Comparison of ENCODE assay signal across 7 cellular contexts in the genomic region with DNA sequence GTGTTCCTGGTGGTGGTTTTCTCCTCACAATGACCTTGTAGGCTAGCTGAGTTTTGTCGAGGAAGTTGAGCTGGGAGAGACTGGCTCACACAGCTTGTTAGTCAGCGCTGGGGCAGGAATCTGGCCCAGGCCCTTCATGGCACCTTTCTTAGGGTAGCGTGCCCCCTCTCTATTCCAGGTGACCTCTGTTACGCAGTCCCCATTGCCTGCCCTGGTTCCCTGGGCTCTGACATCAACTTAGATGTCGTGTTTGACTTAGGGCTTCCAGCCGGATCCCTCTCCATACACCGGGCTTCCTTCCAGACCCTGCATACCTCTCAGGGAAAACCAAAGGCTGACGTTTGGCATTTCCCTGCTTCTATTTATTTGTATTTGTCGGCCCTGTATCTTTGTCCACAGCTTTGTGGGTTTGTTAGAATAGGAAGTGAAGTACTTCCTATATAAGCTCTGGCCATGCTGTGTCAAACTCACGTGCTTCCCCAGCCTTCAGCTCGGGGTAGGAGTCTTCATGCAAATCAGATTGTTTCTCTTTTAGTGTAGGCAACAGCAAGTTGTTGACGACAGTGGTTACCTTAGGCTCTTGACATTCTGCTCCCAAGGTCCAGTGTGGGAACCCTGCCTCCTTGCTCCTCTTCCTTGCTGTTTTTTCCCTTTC. TPM values are rescaled to one million over a fixed set of nuclear protein-coding genes. Genes with fewer than 3 reads are reported as not detected.
DNase-seq lines count a peak whose midpoint lies in the region; ATAC-seq and TF ChIP-seq lines count a peak whose summit lies in the region.

No MANE protein-coding gene starts in this region.

- no peaks in the 10 kb centered on the region for H3K9me2 ChIP-seq in GM23338 (ENCODE audit: insufficient read depth)

- H3K27me3 Mint-ChIP-seq in GM23338 (ENCODE audit: insufficient read depth, low read depth, poor library complexity), result peaks cover 14% of the 10 kb centered on the region
- H3K27me3 Mint-ChIP-seq in activated naive CD8-positive, alpha-beta T cell, result no peaks in the 10 kb centered on the region
- no peaks in the 10 kb centered on the region for H3K27me3 Mint-ChIP-seq in stimulated activated naive CD8-positive, alpha-beta T cell treated with anti-CD3 and anti-CD28 coated beads, Interleukin-15, Interleukin-2, amounts not matched to agents 100 ng/mL and 50 ng/mL, for 24 hours

- H3K27me3 ChIP-seq in GM23338 (ENCODE audit: insufficient read depth), result no peaks in the 10 kb centered on the region
- no peaks in the 10 kb centered on the region for H3K27me3 ChIP-seq in MG63

- no peaks in the 10 kb centered on the region for H3K36me3 ChIP-seq in GM23338 (ENCODE audit: insufficient read depth)
- H3K36me3 ChIP-seq in MG63, result no peaks in the 10 kb centered on the region; the same call in 1 of the 2 replicates

- H3K36me3 Mint-ChIP-seq in GM23338 (ENCODE audit: low read depth), result no peaks in the 10 kb centered on the region
- H3K36me3 Mint-ChIP-seq in activated naive CD8-positive, alpha-beta T cell, result peaks cover 2% of the 10 kb centered on the region
- peaks cover 27% of the 10 kb centered on the region for H3K36me3 Mint-ChIP-seq in stimulated activated naive CD8-positive, alpha-beta T cell treated with anti-CD3 and anti-CD28 coated beads, Interleukin-15, Interleukin-2, amounts not matched to agents 100 ng/mL and 50 ng/mL, for 24 hours (ENCODE audit: low read depth)

- TF ChIP-seq CTCF in GM23338 (conservative IDR thresholded peaks at IDR 0.05; ENCODE audit: low read depth in 2 of 2), result no peak

- DNase-seq in GM23338 (ENCODE audit: low spot score), result no peak
- DNase-seq in MG63, result peak; percentile 70
- DNase-seq in islet precursor cell, result peak; percentile 50
- DNase-seq in SHP77 treated with DMSO at 0.1 percent for 48 hours (lab: John Stamatoyannopoulos, UW), result no peak

- no peak overlapping the region for H3K27ac ChIP-seq in GM23338 (ENCODE audit: low read depth)

- H2AFZ ChIP-seq in GM23338, result no peak overlapping the region

- H3K4me1 Mint-ChIP-seq in GM23338, result peaks cover 60% of the 10 kb centered on the region
- peaks cover 93% of the 10 kb centered on the region for H3K4me1 Mint-ChIP-seq in activated naive CD8-positive, alpha-beta T cell (ENCODE audit: low read depth)
- H3K4me1 Mint-ChIP-seq in stimulated activated naive CD8-positive, alpha-beta T cell treated with anti-CD3 and anti-CD28 coated beads, Interleukin-15, Interleukin-2, amounts not matched to agents 100 ng/mL and 50 ng/mL, for 24 hours (ENCODE audit: low read depth), result peaks cover 100% of the 10 kb centered on the region

- no peak overlapping the region for H3K4me3 Mint-ChIP-seq in GM23338
- peak overlapping the region; percentile 81 for H3K4me3 Mint-ChIP-seq in activated naive CD8-positive, alpha-beta T cell
- peak overlapping the region; percentile 88 for H3K4me3 Mint-ChIP-seq in stimulated activated naive CD8-positive, alpha-beta T cell treated with anti-CD3 and anti-CD28 coated beads, Interleukin-15, Interleukin-2, amounts not matched to agents 100 ng/mL and 50 ng/mL, for 24 hours

- peaks cover 56% of the 10 kb centered on the region for H4K20me1 ChIP-seq in GM23338 (replicated peaks; ENCODE audit: insufficient read depth)

- H3K9me3 Mint-ChIP-seq in GM23338, result no peaks in the 10 kb centered on the region
- H3K9me3 Mint-ChIP-seq in activated naive CD8-positive, alpha-beta T cell (ENCODE audit: low read depth), result no peaks in the 10 kb centered on the region
- H3K9me3 Mint-ChIP-seq in stimulated activated naive CD8-positive, alpha-beta T cell treated with anti-CD3 and anti-CD28 coated beads, Interleukin-15, Interleukin-2, amounts not matched to agents 100 ng/mL and 50 ng/mL, for 24 hours, result no peaks in the 10 kb centered on the region

- ATAC-seq in GM18511 (IDR thresholded peaks at IDR 0.05; ENCODE audit: unreplicated experiment), result peak; percentile 65
- ATAC-seq in GM23338, result no peak

- peak overlapping the region; percentile 22 for H3K27ac Mint-ChIP-seq in GM23338
- peak overlapping the region; percentile 95 for H3K27ac Mint-ChIP-seq in activated naive CD8-positive, alpha-beta T cell
- peak overlapping the region; percentile 98 for H3K27ac Mint-ChIP-seq in stimulated activated naive CD8-positive, alpha-beta T cell treated with anti-CD3 and anti-CD28 coated beads, Interleukin-15, Interleukin-2, amounts not matched to agents 100 ng/mL and 50 ng/mL, for 24 hours

- H3K79me2 ChIP-seq in GM23338 (replicated peaks; ENCODE audit: insufficient read depth), result peaks cover 100% of the 10 kb centered on the region

- H3K4me3 ChIP-seq in GM23338 (no peak overlapping the region), MG63 (no peak overlapping the region)

- H3K9me3 ChIP-seq in MG63, result no peaks in the 10 kb centered on the region

- H3F3A ChIP-seq in GM23338 (replicated peaks; ENCODE audit: low read depth), result no peaks in the 10 kb centered on the region

- peaks cover 44% of the 10 kb centered on the region for H3K4me1 ChIP-seq in GM23338 (ENCODE audit: insufficient read depth)

- 0 out of 2 replicates have a peak overlapping the region, but pooled peaks have one; percentile 13 for H3K4me2 ChIP-seq in GM23338

TF ChIP-seq in GM23338, 12 proteins besides CTCF, POLR2A, EP300 and RAD21 (continues in another document):
- TF ChIP-seq JUNB (IDR thresholded peaks at IDR 0.05; ENCODE audit: unreplicated experiment), result no peak
- TF ChIP-seq, protein P1, sequence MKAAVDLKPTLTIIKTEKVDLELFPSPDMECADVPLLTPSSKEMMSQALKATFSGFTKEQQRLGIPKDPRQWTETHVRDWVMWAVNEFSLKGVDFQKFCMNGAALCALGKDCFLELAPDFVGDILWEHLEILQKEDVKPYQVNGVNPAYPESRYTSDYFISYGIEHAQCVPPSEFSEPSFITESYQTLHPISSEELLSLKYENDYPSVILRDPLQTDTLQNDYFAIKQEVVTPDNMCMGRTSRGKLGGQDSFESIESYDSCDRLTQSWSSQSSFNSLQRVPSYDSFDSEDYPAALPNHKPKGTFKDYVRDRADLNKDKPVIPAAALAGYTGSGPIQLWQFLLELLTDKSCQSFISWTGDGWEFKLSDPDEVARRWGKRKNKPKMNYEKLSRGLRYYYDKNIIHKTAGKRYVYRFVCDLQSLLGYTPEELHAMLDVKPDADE (IDR thresholded peaks at IDR 0.05), result no peak
- TF ChIP-seq, protein P2, sequence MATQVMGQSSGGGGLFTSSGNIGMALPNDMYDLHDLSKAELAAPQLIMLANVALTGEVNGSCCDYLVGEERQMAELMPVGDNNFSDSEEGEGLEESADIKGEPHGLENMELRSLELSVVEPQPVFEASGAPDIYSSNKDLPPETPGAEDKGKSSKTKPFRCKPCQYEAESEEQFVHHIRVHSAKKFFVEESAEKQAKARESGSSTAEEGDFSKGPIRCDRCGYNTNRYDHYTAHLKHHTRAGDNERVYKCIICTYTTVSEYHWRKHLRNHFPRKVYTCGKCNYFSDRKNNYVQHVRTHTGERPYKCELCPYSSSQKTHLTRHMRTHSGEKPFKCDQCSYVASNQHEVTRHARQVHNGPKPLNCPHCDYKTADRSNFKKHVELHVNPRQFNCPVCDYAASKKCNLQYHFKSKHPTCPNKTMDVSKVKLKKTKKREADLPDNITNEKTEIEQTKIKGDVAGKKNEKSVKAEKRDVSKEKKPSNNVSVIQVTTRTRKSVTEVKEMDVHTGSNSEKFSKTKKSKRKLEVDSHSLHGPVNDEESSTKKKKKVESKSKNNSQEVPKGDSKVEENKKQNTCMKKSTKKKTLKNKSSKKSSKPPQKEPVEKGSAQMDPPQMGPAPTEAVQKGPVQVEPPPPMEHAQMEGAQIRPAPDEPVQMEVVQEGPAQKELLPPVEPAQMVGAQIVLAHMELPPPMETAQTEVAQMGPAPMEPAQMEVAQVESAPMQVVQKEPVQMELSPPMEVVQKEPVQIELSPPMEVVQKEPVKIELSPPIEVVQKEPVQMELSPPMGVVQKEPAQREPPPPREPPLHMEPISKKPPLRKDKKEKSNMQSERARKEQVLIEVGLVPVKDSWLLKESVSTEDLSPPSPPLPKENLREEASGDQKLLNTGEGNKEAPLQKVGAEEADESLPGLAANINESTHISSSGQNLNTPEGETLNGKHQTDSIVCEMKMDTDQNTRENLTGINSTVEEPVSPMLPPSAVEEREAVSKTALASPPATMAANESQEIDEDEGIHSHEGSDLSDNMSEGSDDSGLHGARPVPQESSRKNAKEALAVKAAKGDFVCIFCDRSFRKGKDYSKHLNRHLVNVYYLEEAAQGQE (IDR thresholded peaks at IDR 0.05; ENCODE audit: unreplicated experiment), result no peak
- no peak for TF ChIP-seq STAT1 (IDR thresholded peaks at IDR 0.05; ENCODE audit: unreplicated experiment)

RNA-seq across cellular contexts. Expression of gene IGF2R, which starts 12.8 kb away (rescaled TPM):
- total RNA-seq in GM23338 (2014; rRNA removed; shearing (Covaris generic)), result 76.4 and 80.4 TPM in 2 replicates
- 11.7 and 12.5 TPM in 2 replicates for polyA plus RNA-seq in GM23338 (2016; fragmentation: Nextera tagmentation; extraction: Ambion mirVana)
- total RNA-seq in MG63 (2014; rRNA removed; shearing (Covaris generic); ENCODE audit: low replicate concordance), result 33.4 and 35.9 TPM in 2 replicates

Comparison
In these comparisons a context has a peak if more than half of its experiments do, and no peak if none do; other contexts are left out.
1. DNase-seq: peak in MG63 (single experiment) and islet precursor cell (single experiment); none in GM23338 (single experiment) and SHP77 treated with DMSO at 0.1 percent for 48 hours (single experiment).
2. H3K27ac Mint-ChIP-seq: peak in every context shown above with its lines; median percentile 98 in stimulated activated naive CD8-positive, alpha-beta T cell treated with anti-CD3 and anti-CD28 coated beads, Interleukin-15, Interleukin-2, amounts not matched to agents 100 ng/mL and 50 ng/mL, for 24 hours; 95 in activated naive CD8-positive, alpha-beta T cell; 22 in GM23338.